Comparison of ENCODE assay signal across 18 cellular contexts in genomic region chr6:41450581-41450980, GRCh38.
"Had no signal": no experiment of that assay in that cellular context is flagged by ENCODE, and none has a peak within 500 bp of the region (broad histone marks: within the 10 kb centered on the region; RNA-seq: fewer than 3 reads in every experiment).

No MANE protein-coding gene starts in this region.

- H3K27me3 Mint-ChIP-seq: activated CD4-positive, alpha-beta T cell treated with anti-CD3 and anti-CD28 coated beads for 36 hours; progenitor cell of endocrine pancreas had no signal

- DNase-seq: activated CD4-positive, alpha-beta T cell treated with anti-CD3 and anti-CD28 coated beads for 36 hours; activated CD8-positive, alpha-beta memory T cell treated with anti-CD3 and anti-CD28 coated beads, Interleukin-2, amount 50 U/mL, for 48 hours; activated CD8-positive, alpha-beta T cell treated with anti-CD3 and anti-CD28 coated beads for 36 hours; activated naive CD4-positive, alpha-beta T cell; effector memory CD8-positive, alpha-beta T cell; islet precursor cell; stimulated activated CD4-positive, alpha-beta T cell treated with anti-CD3 and anti-CD28 coated beads, Interleukin-4, amount 100 ng/mL, for 1 hour; stimulated activated CD8-positive, alpha-beta memory T cell treated with anti-CD3 and anti-CD28 coated beads, Interleukin-4, amount 100 ng/mL, for 48 hours; stimulated activated naive CD8-positive, alpha-beta T cell treated with anti-CD3 and anti-CD28 coated beads, Interleukin-15, Interleukin-2, amounts not matched to agents 100 U/mL and 50 U/mL, for 24 hours; T-cell; testis had no signal

- ATAC-seq: activated CD4-positive, alpha-beta T cell treated with anti-CD3 and anti-CD28 coated beads for 36 hours; activated CD8-positive, alpha-beta T cell treated with anti-CD3 and anti-CD28 coated beads for 36 hours; effector memory CD8-positive, alpha-beta T cell; stimulated activated naive CD8-positive, alpha-beta T cell treated with anti-CD3 and anti-CD28 coated beads, Interleukin-15, Interleukin-2, amounts not matched to agents 100 U/mL and 50 U/mL, for 24 hours; T-cell had no signal

- H3K4me3 ChIP-seq: SK-N-MC, testis had no signal

- H3K36me3 Mint-ChIP-seq: T-cell had no signal

- H3K27ac ChIP-seq: epithelial cell of prostate, SK-N-MC, VCaP had no signal

- H3K4me3 Mint-ChIP-seq: activated CD4-positive, alpha-beta T cell treated with anti-CD3 and anti-CD28 coated beads for 36 hours; activated CD8-positive, alpha-beta T cell treated with anti-CD3 and anti-CD28 coated beads for 36 hours; activated T-helper 1 cell treated with anti-CD3 and anti-CD28 coated beads, Interleukin-12 subunit alpha, Interleukin-12 subunit beta, Interleukin-2, Interleukin-4 antibody, amounts not matched to agents 30 ng/mL and 10 ng/mL and 1 ng/mL, durations not matched to agents 14 hours and 24 hours and 36 hours; central memory CD8-positive, alpha-beta T cell; dendritic cell treated with granulocyte-macrophage colony-stimulating factor and Interleukin-4, amounts not matched to agents 40 ng/mL and 50 ng/mL, for 4 days; effector memory CD8-positive, alpha-beta T cell; T-cell had no signal

- H3K4me1 Mint-ChIP-seq: activated CD4-positive, alpha-beta T cell treated with anti-CD3 and anti-CD28 coated beads for 36 hours; central memory CD8-positive, alpha-beta T cell had no signal

- H3K9me3 ChIP-seq: testis had no signal

- H3K27ac Mint-ChIP-seq: activated CD4-positive, alpha-beta T cell treated with anti-CD3 and anti-CD28 coated beads for 36 hours; activated CD8-positive, alpha-beta T cell treated with anti-CD3 and anti-CD28 coated beads for 36 hours; activated T-helper 1 cell treated with anti-CD3 and anti-CD28 coated beads, Interleukin-12 subunit alpha, Interleukin-12 subunit beta, Interleukin-2, Interleukin-4 antibody, amounts not matched to agents 30 ng/mL and 10 ng/mL and 1 ng/mL, durations not matched to agents 14 hours and 24 hours and 36 hours; dendritic cell treated with granulocyte-macrophage colony-stimulating factor and Interleukin-4, amounts not matched to agents 40 ng/mL and 50 ng/mL, for 4 days; effector memory CD8-positive, alpha-beta T cell; progenitor cell of endocrine pancreas; T-cell had no signal

- H3K9me3 Mint-ChIP-seq: activated CD8-positive, alpha-beta T cell treated with anti-CD3 and anti-CD28 coated beads for 36 hours; activated T-helper 1 cell treated with anti-CD3 and anti-CD28 coated beads, Interleukin-12 subunit alpha, Interleukin-12 subunit beta, Interleukin-2, Interleukin-4 antibody, amounts not matched to agents 30 ng/mL and 10 ng/mL and 1 ng/mL, durations not matched to agents 14 hours and 24 hours and 36 hours; central memory CD8-positive, alpha-beta T cell; dendritic cell treated with granulocyte-macrophage colony-stimulating factor and Interleukin-4, amounts not matched to agents 40 ng/mL and 50 ng/mL, for 4 days; effector memory CD8-positive, alpha-beta T cell; T-cell had no signal

- H3K27me3 ChIP-seq: testis had no signal
